In the genomic region with DNA sequence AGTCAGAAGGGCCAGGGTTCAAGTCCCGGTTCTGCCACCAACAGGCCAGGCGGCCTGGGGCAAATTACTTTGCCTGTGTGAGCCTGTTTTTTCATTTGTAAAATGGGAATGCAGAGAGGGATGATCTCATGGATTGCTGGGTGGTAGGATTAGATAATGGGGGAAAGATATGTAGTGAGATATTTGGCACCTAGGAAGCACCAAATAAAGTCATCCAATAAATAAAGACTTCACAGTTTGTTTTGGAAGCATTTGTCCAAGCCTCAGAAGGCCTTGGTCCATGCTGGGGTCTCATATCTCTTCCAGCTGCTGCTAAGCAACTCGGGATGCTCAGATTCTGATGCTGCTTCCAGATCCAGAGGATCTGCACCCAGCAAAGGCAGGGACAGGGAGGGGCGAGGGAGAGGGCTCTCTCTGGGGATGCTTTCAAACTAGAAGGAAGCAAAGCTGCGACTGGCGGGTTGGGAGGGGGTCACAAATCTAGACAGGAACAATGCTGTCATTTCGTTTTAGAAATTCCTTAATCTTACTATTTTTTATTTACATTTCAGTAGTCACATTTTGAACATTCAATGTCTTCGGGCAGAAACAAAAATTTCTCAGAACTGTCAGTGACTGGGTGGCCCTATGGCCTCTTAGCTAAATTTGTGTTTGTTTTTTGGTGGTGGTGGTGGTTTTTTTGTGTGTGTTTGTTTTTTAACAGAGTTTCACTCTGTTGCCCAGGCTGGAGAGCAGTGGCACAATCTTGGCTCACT, we compare ENCODE assay signal across 15 cellular contexts.
DNase-seq lines count a peak whose midpoint lies in the region; ATAC-seq and TF ChIP-seq lines count a peak whose summit lies in the region.
"Had no signal": no experiment of that assay in that cellular context is flagged by ENCODE, and none has a peak within 500 bp of the region (broad histone marks: within the 10 kb centered on the region; RNA-seq: fewer than 3 reads in every experiment).

No MANE protein-coding gene starts in this region.

- peaks cover 56% of the 10 kb centered on the region for H3K4me1 ChIP-seq in SJSA1 (replicated peaks)
- H3K4me1 ChIP-seq in heart left ventricle: peaks cover 0 to 35% (median 13%) of the 10 kb centered on the region in 12 donors
- peaks cover 23% of the 10 kb centered on the region for H3K4me1 ChIP-seq in osteoblast (ENCODE audit: insufficient read depth, low read length)
- H3K4me1 ChIP-seq in uterus: peaks cover 0 to 3% of the 10 kb centered on the region in 2 donors
- no peaks in the 10 kb centered on the region for H3K4me1 ChIP-seq in colonic mucosa

- no peak for TF ChIP-seq CTCF in heart left ventricle (IDR thresholded peaks at IDR 0.05)
- no peak for TF ChIP-seq CTCF in osteoblast (IDR thresholded peaks at IDR 0.05; ENCODE audit: extremely low read depth, low read depth, low read length)
- no peak for TF ChIP-seq CTCF in uterus (IDR thresholded peaks at IDR 0.05)
- no peak for TF ChIP-seq CTCF in colonic mucosa (IDR thresholded peaks at IDR 0.05)

- H3K9ac ChIP-seq in colonic mucosa (ENCODE audit: low read depth in 2 of 2, low read length in 2 of 2): no peak overlapping the region
- H3K9ac ChIP-seq: BLaER1 treated with 17β-estradiol and CSF1 and Interleukin-3, amounts not matched to agents 10 nM and 100 nM had no signal

- no peaks in the 10 kb centered on the region for H3K36me3 ChIP-seq in SJSA1
- H3K36me3 ChIP-seq in heart left ventricle: no peaks in the 10 kb centered on the region
- H3K36me3 ChIP-seq in osteoblast (ENCODE audit: insufficient read depth, low read length): no peaks in the 10 kb centered on the region
- no peaks in the 10 kb centered on the region for H3K36me3 ChIP-seq in uterus
- H3K36me3 ChIP-seq in colonic mucosa: no peaks in the 10 kb centered on the region

- no peaks in the 10 kb centered on the region for H3K27me3 ChIP-seq in SJSA1 (replicated peaks)
- no peaks in the 10 kb centered on the region for H3K27me3 ChIP-seq in heart left ventricle
- no peaks in the 10 kb centered on the region for H3K27me3 ChIP-seq in osteoblast (ENCODE audit: insufficient read depth, low read length)
- no peaks in the 10 kb centered on the region for H3K27me3 ChIP-seq in uterus
- no peaks in the 10 kb centered on the region for H3K27me3 ChIP-seq in colonic mucosa
- H3K27me3 ChIP-seq: BLaER1 treated with 17β-estradiol and CSF1 and Interleukin-3, amounts not matched to agents 10 nM and 100 nM had no signal

- H3K79me2 ChIP-seq in osteoblast (ENCODE audit: insufficient read depth, low read length): no peaks in the 10 kb centered on the region

- peak in 3 of 4 donors; percentile 1 to 8 (median 2) for ATAC-seq in heart left ventricle
- no peak for ATAC-seq in GM21367 (IDR thresholded peaks at IDR 0.05; ENCODE audit: unreplicated experiment)
- ATAC-seq: HepG2; natural killer cell treated with Interleukin-12 subunit alpha and Interleukin-12 subunit beta and Interleukin-15 and Interleukin-18, amount 100 ng/mL, for 72 hours had no signal

- H3K9me3 ChIP-seq in SJSA1 (replicated peaks) (no peaks in the 10 kb centered on the region), heart left ventricle (peaks cover 0 to 4% (median 0%) of the 10 kb centered on the region in 12 donors), osteoblast (ENCODE audit: low read depth, low read length) (no peaks in the 10 kb centered on the region), uterus (no peaks in the 10 kb centered on the region), colonic mucosa (no peaks in the 10 kb centered on the region)

- H3K4me3 ChIP-seq in SJSA1 (no peak overlapping the region), heart left ventricle (no peak overlapping the region), osteoblast (ENCODE audit: insufficient read depth, low read length) (no peak overlapping the region), uterus (no peak overlapping the region), colonic mucosa (no peak overlapping the region)
- H3K4me3 ChIP-seq: BLaER1 treated with 17β-estradiol and CSF1 and Interleukin-3, amounts not matched to agents 10 nM and 100 nM had no signal

- H3K4me2 ChIP-seq in osteoblast (ENCODE audit: insufficient read depth, low read length): peak overlapping the region; percentile 69

- WGBS in heart left ventricle, 4 donors: 69 to 81% (median 77%) methylated on average over 8 of the region's 8 CpGs

- H3K27ac ChIP-seq in SJSA1 (peak overlapping the region; percentile 68), heart left ventricle (peak overlapping the region in 10 of 12 donors; percentile 8 to 55 (median 26)), osteoblast (ENCODE audit: low read depth, low read length) (peak overlapping the region; percentile 42), uterus (peak overlapping the region; percentile 26 to 58), colonic mucosa (no peak overlapping the region)
- H3K27ac ChIP-seq: BLaER1 treated with 17β-estradiol and CSF1 and Interleukin-3, amounts not matched to agents 10 nM and 100 nM had no signal

- intact Hi-C loops in heart left ventricle (cut with DNase I) (no loop called here), uterus (cut with DNase I; ENCODE audit: low total_unique reads) (no loop called here), colonic mucosa (cut with DNase I) (no loop called here)

- no peaks in the 10 kb centered on the region for H4K20me1 ChIP-seq in osteoblast (ENCODE audit: insufficient read depth, low read length)
- H4K20me1 ChIP-seq: BLaER1 treated with 17β-estradiol and CSF1 and Interleukin-3, amounts not matched to agents 10 nM and 100 nM had no signal

- no peak for TF ChIP-seq POLR2A in heart left ventricle (IDR thresholded peaks at IDR 0.05)
- TF ChIP-seq POLR2A in uterus (IDR thresholded peaks at IDR 0.05): no peak

- peak overlapping the region; percentile 65 for H2AFZ ChIP-seq in osteoblast (ENCODE audit: low read length)

- peak; percentile 72 to 91 for DNase-seq in SJSA1 (ENCODE audit: low read depth in 1 of 2, low spot score in 2 of 2)
- DNase-seq in heart left ventricle: no peak
- DNase-seq in osteoblast (ENCODE audit: insufficient read length, low spot score, missing footprints): no peak
- DNase-seq in uterus: no peak
- no peak for DNase-seq in putamen (ENCODE audit: low spot score)
- DNase-seq in colonic mucosa: no peak
- DNase-seq: activated CD4-positive, alpha-beta T cell treated with anti-CD3 and anti-CD28 coated beads, Interleukin-2, amount 10 ng/mL, durations not matched to agents 7 days and 5 days; activated naive CD4-positive, alpha-beta T cell treated with anti-CD3 and anti-CD28 coated beads for 36 hours; effector CD4-positive, alpha-beta T cell; MM.1S; NCI-H2081 had no signal

Comparison
In these comparisons a context has a peak if more than half of its experiments do, and no peak if none do; other contexts are left out.
1. DNase-seq: peak in SJSA1 (2 of 2); none in heart left ventricle (0 of 5), osteoblast (single experiment), uterus (0 of 2), putamen (single experiment) and colonic mucosa (single experiment).